In the genomic region with DNA sequence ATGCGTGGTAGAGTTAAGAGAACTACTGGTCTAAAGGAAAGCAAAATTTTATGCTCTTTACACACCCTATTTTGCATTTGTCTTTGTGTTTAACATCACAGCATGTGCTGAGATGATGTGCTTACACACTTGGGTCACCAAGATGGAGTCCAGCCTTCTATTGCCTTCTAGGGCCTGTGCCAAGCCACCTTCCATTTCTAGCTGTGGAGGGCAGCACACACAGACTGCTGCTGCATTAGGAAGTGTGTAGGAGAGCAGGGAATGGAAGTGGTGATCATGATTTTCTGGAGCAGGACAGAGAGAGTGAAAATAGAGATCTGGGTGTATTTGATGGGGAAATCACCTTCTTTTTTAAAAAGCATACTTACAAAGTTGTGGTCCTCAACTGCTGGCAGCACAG, we compare ENCODE assay signal across 1 cellular context.
TF ChIP-seq lines count a peak whose summit lies in the region.

No MANE protein-coding gene starts in this region.

TF ChIP-seq in HepG2, 621 proteins besides CTCF, POLR2A, EP300 and RAD21 (continued from another document):
- no peak for TF ChIP-seq PAWR (CRISPR knock-in tag; IDR thresholded peaks at IDR 0.05; ENCODE audit: borderline replicate concordance)
- TF ChIP-seq PHB2 (IDR thresholded peaks at IDR 0.05; ENCODE audit: partially characterized antibody), result no peak
- no peak for TF ChIP-seq IRF1 (CRISPR knock-in tag; IDR thresholded peaks at IDR 0.05; ENCODE audit: low read depth)
- TF ChIP-seq MYPOP (CRISPR knock-in tag; IDR thresholded peaks at IDR 0.05), result no peak
- TF ChIP-seq, protein P1, sequence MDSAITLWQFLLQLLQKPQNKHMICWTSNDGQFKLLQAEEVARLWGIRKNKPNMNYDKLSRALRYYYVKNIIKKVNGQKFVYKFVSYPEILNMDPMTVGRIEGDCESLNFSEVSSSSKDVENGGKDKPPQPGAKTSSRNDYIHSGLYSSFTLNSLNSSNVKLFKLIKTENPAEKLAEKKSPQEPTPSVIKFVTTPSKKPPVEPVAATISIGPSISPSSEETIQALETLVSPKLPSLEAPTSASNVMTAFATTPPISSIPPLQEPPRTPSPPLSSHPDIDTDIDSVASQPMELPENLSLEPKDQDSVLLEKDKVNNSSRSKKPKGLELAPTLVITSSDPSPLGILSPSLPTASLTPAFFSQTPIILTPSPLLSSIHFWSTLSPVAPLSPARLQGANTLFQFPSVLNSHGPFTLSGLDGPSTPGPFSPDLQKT (CRISPR knock-in tag; IDR thresholded peaks at IDR 0.05; ENCODE audit: borderline replicate concordance), result no peak
- TF ChIP-seq ZNF639 (CRISPR knock-in tag; conservative IDR thresholded peaks at IDR 0.05), result no peak
- no peak for TF ChIP-seq KDM6A (CRISPR knock-in tag; IDR thresholded peaks at IDR 0.05; ENCODE audit: low read depth)
- TF ChIP-seq ZNF17 (CRISPR knock-in tag; IDR thresholded peaks at IDR 0.05), result no peak
- no peak for TF ChIP-seq ETV5 (CRISPR knock-in tag; IDR thresholded peaks at IDR 0.05; ENCODE audit: borderline replicate concordance)
- TF ChIP-seq, protein P2, sequence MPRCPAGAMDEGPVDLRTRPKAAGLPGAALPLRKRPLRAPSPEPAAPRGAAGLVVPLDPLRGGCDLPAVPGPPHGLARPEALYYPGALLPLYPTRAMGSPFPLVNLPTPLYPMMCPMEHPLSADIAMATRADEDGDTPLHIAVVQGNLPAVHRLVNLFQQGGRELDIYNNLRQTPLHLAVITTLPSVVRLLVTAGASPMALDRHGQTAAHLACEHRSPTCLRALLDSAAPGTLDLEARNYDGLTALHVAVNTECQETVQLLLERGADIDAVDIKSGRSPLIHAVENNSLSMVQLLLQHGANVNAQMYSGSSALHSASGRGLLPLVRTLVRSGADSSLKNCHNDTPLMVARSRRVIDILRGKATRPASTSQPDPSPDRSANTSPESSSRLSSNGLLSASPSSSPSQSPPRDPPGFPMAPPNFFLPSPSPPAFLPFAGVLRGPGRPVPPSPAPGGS (CRISPR knock-in tag; IDR thresholded peaks at IDR 0.05), result no peak
